2 cellular contexts compared by ENCODE assay signal in genomic region chr10:132223611-132224342, GRCh38.
TF ChIP-seq lines count a peak whose summit lies in the region.

No MANE protein-coding gene starts in this region.

TF ChIP-seq in HepG2, 621 proteins besides CTCF, POLR2A, EP300 and RAD21:
- TF ChIP-seq IKZF4 (CRISPR knock-in tag; IDR thresholded peaks at IDR 0.05; ENCODE audit: borderline replicate concordance, low read depth, not compliant biosample characterization) (no peak), CEBPZ (IDR thresholded peaks at IDR 0.05; ENCODE audit: low read length) (no peak), FOSL2 (CRISPR knock-in tag; IDR thresholded peaks at IDR 0.05) (no peak), ZNF138 (CRISPR knock-in tag; IDR thresholded peaks at IDR 0.05; ENCODE audit: low read depth) (no peak), POLR2AphosphoS5 (IDR thresholded peaks at IDR 0.05; ENCODE audit: low read depth, low read length) (no peak), ELF4 (CRISPR knock-in tag; IDR thresholded peaks at IDR 0.05; ENCODE audit: borderline replicate concordance) (no peak), ARNT2 (CRISPR knock-in tag; IDR thresholded peaks at IDR 0.05; ENCODE audit: low read depth) (no peak), PRPF4 (IDR thresholded peaks at IDR 0.05; ENCODE audit: low read depth, low read length, poor library complexity, severe bottlenecking) (no peak), RFX1 (IDR thresholded peaks at IDR 0.05) (no peak), ZNF292 (CRISPR knock-in tag; IDR thresholded peaks at IDR 0.05; ENCODE audit: borderline replicate concordance, low read depth) (no peak), ZNF382 (CRISPR knock-in tag; IDR thresholded peaks at IDR 0.05; ENCODE audit: borderline replicate concordance) (no peak), NBN (conservative IDR thresholded peaks at IDR 0.05) (no peak)
- TF ChIP-seq, protein P1, sequence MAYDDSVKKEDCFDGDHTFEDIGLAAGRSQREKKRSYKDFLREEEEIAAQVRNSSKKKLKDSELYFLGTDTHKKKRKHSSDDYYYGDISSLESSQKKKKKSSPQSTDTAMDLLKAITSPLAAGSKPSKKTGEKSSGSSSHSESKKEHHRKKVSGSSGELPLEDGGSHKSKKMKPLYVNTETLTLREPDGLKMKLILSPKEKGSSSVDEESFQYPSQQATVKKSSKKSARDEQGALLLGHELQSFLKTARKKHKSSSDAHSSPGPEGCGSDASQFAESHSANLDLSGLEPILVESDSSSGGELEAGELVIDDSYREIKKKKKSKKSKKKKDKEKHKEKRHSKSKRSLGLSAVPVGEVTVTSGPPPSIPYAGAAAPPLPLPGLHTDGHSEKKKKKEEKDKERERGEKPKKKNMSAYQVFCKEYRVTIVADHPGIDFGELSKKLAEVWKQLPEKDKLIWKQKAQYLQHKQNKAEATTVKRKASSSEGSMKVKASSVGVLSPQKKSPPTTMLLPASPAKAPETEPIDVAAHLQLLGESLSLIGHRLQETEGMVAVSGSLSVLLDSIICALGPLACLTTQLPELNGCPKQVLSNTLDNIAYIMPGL (CRISPR knock-in tag; IDR thresholded peaks at IDR 0.05; ENCODE audit: borderline replicate concordance in 1 of 2, low read depth in 1 of 2) = no peak
- TF ChIP-seq, protein P2, sequence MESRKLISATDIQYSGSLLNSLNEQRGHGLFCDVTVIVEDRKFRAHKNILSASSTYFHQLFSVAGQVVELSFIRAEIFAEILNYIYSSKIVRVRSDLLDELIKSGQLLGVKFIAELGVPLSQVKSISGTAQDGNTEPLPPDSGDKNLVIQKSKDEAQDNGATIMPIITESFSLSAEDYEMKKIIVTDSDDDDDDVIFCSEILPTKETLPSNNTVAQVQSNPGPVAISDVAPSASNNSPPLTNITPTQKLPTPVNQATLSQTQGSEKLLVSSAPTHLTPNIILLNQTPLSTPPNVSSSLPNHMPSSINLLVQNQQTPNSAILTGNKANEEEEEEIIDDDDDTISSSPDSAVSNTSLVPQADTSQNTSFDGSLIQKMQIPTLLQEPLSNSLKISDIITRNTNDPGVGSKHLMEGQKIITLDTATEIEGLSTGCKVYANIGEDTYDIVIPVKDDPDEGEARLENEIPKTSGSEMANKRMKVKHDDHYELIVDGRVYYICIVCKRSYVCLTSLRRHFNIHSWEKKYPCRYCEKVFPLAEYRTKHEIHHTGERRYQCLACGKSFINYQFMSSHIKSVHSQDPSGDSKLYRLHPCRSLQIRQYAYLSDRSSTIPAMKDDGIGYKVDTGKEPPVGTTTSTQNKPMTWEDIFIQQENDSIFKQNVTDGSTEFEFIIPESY (CRISPR knock-in tag; IDR thresholded peaks at IDR 0.05) = no peak

TF ChIP-seq in GM12878, 131 proteins besides CTCF, POLR2A, EP300 and RAD21:
- TF ChIP-seq ETV6 (conservative IDR thresholded peaks at IDR 0.05 in 1 of 2, IDR thresholded peaks at IDR 0.05 in 1 of 2; ENCODE audit: borderline replicate concordance in 1 of 2, low read depth in 1 of 2) (no peak), ATF7 (IDR thresholded peaks at IDR 0.05; ENCODE audit: low read depth) (no peak), NR2F1 (conservative IDR thresholded peaks at IDR 0.05) (no peak), NFYA (IDR thresholded peaks at IDR 0.05; ENCODE audit: borderline replicate concordance, low read depth, low read length) (no peak), MYC (IDR thresholded peaks at IDR 0.05; ENCODE audit: insufficient read depth, insufficient read length, insufficient replicate concordance, low read length, severe bottlenecking) (no peak), ZZZ3 (IDR thresholded peaks at IDR 0.05; ENCODE audit: control insufficient read depth, insufficient read length, low read depth) (no peak), ZNF274 (IDR thresholded peaks at IDR 0.05; ENCODE audit: insufficient read depth, insufficient read length) (no peak), SRF (IDR thresholded peaks at IDR 0.05; ENCODE audit: low read depth in 2 of 2, low read length in 2 of 2) (no peak), CBX3 (IDR thresholded peaks at IDR 0.05; ENCODE audit: borderline replicate concordance, low read depth) (no peak), RAD51 (IDR thresholded peaks at IDR 0.05) (no peak), MEF2A (IDR thresholded peaks at IDR 0.05; ENCODE audit: insufficient read depth, low read depth, low read length) (no peak), CREB1 (IDR thresholded peaks at IDR 0.05; ENCODE audit: low read depth) (no peak), CREM (IDR thresholded peaks at IDR 0.05; ENCODE audit: low read depth) (no peak)
- TF ChIP-seq, protein P3, sequence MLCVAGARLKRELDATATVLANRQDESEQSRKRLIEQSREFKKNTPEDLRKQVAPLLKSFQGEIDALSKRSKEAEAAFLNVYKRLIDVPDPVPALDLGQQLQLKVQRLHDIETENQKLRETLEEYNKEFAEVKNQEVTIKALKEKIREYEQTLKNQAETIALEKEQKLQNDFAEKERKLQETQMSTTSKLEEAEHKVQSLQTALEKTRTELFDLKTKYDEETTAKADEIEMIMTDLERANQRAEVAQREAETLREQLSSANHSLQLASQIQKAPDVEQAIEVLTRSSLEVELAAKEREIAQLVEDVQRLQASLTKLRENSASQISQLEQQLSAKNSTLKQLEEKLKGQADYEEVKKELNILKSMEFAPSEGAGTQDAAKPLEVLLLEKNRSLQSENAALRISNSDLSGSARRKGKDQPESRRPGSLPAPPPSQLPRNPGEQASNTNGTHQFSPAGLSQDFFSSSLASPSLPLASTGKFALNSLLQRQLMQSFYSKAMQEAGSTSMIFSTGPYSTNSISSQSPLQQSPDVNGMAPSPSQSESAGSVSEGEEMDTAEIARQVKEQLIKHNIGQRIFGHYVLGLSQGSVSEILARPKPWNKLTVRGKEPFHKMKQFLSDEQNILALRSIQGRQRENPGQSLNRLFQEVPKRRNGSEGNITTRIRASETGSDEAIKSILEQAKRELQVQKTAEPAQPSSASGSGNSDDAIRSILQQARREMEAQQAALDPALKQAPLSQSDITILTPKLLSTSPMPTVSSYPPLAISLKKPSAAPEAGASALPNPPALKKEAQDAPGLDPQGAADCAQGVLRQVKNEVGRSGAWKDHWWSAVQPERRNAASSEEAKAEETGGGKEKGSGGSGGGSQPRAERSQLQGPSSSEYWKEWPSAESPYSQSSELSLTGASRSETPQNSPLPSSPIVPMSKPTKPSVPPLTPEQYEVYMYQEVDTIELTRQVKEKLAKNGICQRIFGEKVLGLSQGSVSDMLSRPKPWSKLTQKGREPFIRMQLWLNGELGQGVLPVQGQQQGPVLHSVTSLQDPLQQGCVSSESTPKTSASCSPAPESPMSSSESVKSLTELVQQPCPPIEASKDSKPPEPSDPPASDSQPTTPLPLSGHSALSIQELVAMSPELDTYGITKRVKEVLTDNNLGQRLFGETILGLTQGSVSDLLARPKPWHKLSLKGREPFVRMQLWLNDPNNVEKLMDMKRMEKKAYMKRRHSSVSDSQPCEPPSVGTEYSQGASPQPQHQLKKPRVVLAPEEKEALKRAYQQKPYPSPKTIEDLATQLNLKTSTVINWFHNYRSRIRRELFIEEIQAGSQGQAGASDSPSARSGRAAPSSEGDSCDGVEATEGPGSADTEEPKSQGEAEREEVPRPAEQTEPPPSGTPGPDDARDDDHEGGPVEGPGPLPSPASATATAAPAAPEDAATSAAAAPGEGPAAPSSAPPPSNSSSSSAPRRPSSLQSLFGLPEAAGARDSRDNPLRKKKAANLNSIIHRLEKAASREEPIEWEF (IDR thresholded peaks at IDR 0.05; ENCODE audit: insufficient replicate concordance, low read depth, low read length) = no peak
- TF ChIP-seq, protein P4, sequence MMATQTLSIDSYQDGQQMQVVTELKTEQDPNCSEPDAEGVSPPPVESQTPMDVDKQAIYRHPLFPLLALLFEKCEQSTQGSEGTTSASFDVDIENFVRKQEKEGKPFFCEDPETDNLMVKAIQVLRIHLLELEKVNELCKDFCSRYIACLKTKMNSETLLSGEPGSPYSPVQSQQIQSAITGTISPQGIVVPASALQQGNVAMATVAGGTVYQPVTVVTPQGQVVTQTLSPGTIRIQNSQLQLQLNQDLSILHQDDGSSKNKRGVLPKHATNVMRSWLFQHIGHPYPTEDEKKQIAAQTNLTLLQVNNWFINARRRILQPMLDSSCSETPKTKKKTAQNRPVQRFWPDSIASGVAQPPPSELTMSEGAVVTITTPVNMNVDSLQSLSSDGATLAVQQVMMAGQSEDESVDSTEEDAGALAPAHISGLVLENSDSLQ (IDR thresholded peaks at IDR 0.05) = no peak
- TF ChIP-seq, protein P5, sequence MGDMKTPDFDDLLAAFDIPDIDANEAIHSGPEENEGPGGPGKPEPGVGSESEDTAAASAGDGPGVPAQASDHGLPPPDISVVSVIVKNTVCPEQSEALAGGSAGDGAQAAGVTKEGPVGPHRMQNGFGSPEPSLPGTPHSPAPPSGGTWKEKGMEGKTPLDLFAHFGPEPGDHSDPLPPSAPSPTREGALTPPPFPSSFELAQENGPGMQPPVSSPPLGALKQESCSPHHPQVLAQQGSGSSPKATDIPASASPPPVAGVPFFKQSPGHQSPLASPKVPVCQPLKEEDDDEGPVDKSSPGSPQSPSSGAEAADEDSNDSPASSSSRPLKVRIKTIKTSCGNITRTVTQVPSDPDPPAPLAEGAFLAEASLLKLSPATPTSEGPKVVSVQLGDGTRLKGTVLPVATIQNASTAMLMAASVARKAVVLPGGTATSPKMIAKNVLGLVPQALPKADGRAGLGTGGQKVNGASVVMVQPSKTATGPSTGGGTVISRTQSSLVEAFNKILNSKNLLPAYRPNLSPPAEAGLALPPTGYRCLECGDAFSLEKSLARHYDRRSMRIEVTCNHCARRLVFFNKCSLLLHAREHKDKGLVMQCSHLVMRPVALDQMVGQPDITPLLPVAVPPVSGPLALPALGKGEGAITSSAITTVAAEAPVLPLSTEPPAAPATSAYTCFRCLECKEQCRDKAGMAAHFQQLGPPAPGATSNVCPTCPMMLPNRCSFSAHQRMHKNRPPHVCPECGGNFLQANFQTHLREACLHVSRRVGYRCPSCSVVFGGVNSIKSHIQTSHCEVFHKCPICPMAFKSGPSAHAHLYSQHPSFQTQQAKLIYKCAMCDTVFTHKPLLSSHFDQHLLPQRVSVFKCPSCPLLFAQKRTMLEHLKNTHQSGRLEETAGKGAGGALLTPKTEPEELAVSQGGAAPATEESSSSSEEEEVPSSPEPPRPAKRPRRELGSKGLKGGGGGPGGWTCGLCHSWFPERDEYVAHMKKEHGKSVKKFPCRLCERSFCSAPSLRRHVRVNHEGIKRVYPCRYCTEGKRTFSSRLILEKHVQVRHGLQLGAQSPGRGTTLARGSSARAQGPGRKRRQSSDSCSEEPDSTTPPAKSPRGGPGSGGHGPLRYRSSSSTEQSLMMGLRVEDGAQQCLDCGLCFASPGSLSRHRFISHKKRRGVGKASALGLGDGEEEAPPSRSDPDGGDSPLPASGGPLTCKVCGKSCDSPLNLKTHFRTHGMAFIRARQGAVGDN (IDR thresholded peaks at IDR 0.05) = no peak
TF ChIP-seq in GM12878: peak in this region for 0.
